Comparison of ENCODE assay signal across 11 cellular contexts in the genomic region with DNA sequence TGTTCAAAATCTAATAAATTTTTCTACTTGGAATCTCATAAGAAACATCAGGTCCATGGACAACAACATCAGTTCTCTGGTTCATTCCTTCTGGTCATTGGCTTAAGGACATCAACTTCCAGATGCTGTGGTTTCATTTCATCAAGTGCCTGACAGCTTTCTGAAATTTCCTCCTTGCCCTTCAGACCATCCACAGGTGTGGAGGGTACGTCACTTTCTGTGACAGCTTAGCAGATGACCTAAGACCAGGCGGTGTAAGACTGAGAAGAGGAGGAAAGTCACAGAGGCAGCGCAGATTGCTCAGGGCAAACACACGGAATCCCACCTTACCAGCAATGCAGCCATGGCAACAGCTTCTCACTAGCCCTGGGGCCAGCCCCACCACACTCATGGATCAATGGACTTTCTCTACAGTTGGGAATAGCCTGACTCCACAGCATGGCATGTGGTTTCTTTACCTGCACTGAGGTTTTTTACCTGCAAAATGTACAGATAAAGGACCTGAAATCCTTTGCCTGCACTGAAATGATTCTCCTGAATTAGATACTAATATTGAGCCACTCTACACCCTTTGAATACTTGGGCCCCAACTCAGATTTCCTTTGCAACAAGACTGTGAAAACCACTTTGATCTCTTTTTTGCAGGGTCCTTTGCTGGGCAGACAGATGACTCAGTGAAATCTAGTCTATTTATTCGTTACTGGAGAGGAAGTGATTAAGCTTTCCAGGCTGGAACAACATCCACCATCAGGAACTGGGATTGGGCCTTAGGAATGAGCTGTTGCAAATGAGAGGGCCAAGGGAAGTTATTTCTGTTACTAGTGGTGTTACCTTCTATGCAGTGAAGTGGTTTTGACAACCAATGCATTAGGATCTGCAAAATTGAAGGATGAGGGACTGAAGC. TPM values are rescaled to one million over a fixed set of nuclear protein-coding genes. Genes with fewer than 3 reads are reported as not detected.
A peak's percentile ranks its signal among the peaks of the same experiment; 100 is the strongest.
DNase-seq lines count a peak whose midpoint lies in the region; ATAC-seq and TF ChIP-seq lines count a peak whose summit lies in the region.
"Had no signal": no experiment of that assay in that cellular context is flagged by ENCODE, and none has a peak within 500 bp of the region (broad histone marks: within the 10 kb centered on the region; RNA-seq: fewer than 3 reads in every experiment).

No MANE protein-coding gene starts in this region.

- no peaks in the 10 kb centered on the region for H3K9me3 Mint-ChIP-seq in activated T-helper 17 cell treated with anti-CD3 and anti-CD28 coated beads, Interleukin-2, amount 50 U/mL, for 72 hours
- H3K9me3 Mint-ChIP-seq: central memory CD8-positive, alpha-beta T cell; T-cell had no signal

- DNase-seq in GM12864 (ENCODE audit: low read depth), result peak; percentile 49
- peak; percentile 58 for DNase-seq in HFF-Myc (ENCODE audit: extremely low read depth, low read depth)
- peak in 1 of 2 experiments; percentile 50 for DNase-seq in SJSA1 (ENCODE audit: low read depth in 1 of 2, low spot score in 2 of 2)
- peak; percentile 54 for DNase-seq in kidney glomerular epithelial cell (lab: John Stamatoyannopoulos, UW)
- no peak for DNase-seq in NCI-H526 (lab: John Stamatoyannopoulos, UW)
- DNase-seq in NCI-H345 (lab: John Stamatoyannopoulos, UW), result no peak
- no peak for DNase-seq in activated CD8-positive, alpha-beta memory T cell treated with anti-CD3 and anti-CD28 coated beads, Interleukin-2, amount 50 U/mL, for 4 hours

- no peak for ATAC-seq in activated T-helper 17 cell treated with anti-CD3 and anti-CD28 coated beads, Interleukin-2, amount 50 U/mL, for 72 hours (replicated peaks)

- peaks cover 29% of the 10 kb centered on the region for H3K36me3 ChIP-seq in SJSA1

- no peaks in the 10 kb centered on the region for H3K36me3 Mint-ChIP-seq in activated T-helper 17 cell treated with anti-CD3 and anti-CD28 coated beads, Interleukin-2, amount 50 U/mL, for 72 hours (ENCODE audit: low read depth)

- peaks cover 33% of the 10 kb centered on the region for H3K4me1 ChIP-seq in SJSA1 (replicated peaks)

- no peaks in the 10 kb centered on the region for H3K27me3 Mint-ChIP-seq in activated T-helper 17 cell treated with anti-CD3 and anti-CD28 coated beads, Interleukin-2, amount 50 U/mL, for 72 hours
- H3K27me3 Mint-ChIP-seq: central memory CD8-positive, alpha-beta T cell had no signal

- no peak for TF ChIP-seq CTCF in GM12864 (IDR thresholded peaks at IDR 0.05; ENCODE audit: low read depth, low read length, missing control alignments)
- TF ChIP-seq CTCF in HFF-Myc (IDR thresholded peaks at IDR 0.05; ENCODE audit: low read depth, low read length, missing control alignments), result no peak

- no peaks in the 10 kb centered on the region for H3K27me3 ChIP-seq in SJSA1 (replicated peaks)

- H3K4me3 Mint-ChIP-seq in activated T-helper 17 cell treated with anti-CD3 and anti-CD28 coated beads, Interleukin-2, amount 50 U/mL, for 72 hours, result no peak overlapping the region
- H3K4me3 Mint-ChIP-seq: central memory CD8-positive, alpha-beta T cell; naive thymus-derived CD8-positive, alpha-beta T cell; T-cell had no signal

- peaks cover 5% of the 10 kb centered on the region for H3K4me1 Mint-ChIP-seq in activated T-helper 17 cell treated with anti-CD3 and anti-CD28 coated beads, Interleukin-2, amount 50 U/mL, for 72 hours
- H3K4me1 Mint-ChIP-seq: central memory CD8-positive, alpha-beta T cell had no signal

- H3K9me3 ChIP-seq in SJSA1 (replicated peaks), result no peaks in the 10 kb centered on the region

- no peak overlapping the region for H3K4me3 ChIP-seq in GM12864 (ENCODE audit: low read depth, low read length)
- no peak overlapping the region for H3K4me3 ChIP-seq in HFF-Myc (replicated peaks; ENCODE audit: low read depth, low read length)
- no peak overlapping the region for H3K4me3 ChIP-seq in SJSA1

- H3K27ac Mint-ChIP-seq in activated T-helper 17 cell treated with anti-CD3 and anti-CD28 coated beads, Interleukin-2, amount 50 U/mL, for 72 hours, result no peak overlapping the region
- H3K27ac Mint-ChIP-seq: naive thymus-derived CD8-positive, alpha-beta T cell; T-cell had no signal

- peak overlapping the region; percentile 40 for H3K27ac ChIP-seq in SJSA1

RNA-seq across cellular contexts. Expression of a gene that starts 26.9 kb away (rescaled TPM):
- total RNA-seq in SJSA1 (2014; rRNA removed; shearing (Covaris generic)), result 13.6 and 22.1 TPM in 2 replicates
- total RNA-seq in activated T-helper 17 cell treated with anti-CD3 and anti-CD28 coated beads, Interleukin-2, amount 50 U/mL, for 72 hours, result 1 to 10 TPM in 1 of 2 donors, under 1 TPM in 1; 0.56 to 3.6 TPM

RNA-seq across cellular contexts. Expression of a gene that starts 30.8 kb away (rescaled TPM):
- total RNA-seq in SJSA1 (2014; rRNA removed; shearing (Covaris generic)), result 16.0 and 20.5 TPM in 2 replicates
- total RNA-seq in activated T-helper 17 cell treated with anti-CD3 and anti-CD28 coated beads, Interleukin-2, amount 50 U/mL, for 72 hours, result 10 to 100 TPM; 14.2 to 33.7 TPM

RNA-seq across cellular contexts. Expression of a gene that starts 50.4 kb away (rescaled TPM):
- total RNA-seq in SJSA1 (2014; rRNA removed; shearing (Covaris generic)), result 208 and 246 TPM in 2 replicates
- total RNA-seq in activated T-helper 17 cell treated with anti-CD3 and anti-CD28 coated beads, Interleukin-2, amount 50 U/mL, for 72 hours, result 10 to 100 TPM; 26.9 to 39.7 TPM

Comparison
In these comparisons a context has a peak if more than half of its experiments do, and no peak if none do; other contexts are left out.
1. DNase-seq: peak in GM12864 (single experiment), HFF-Myc (single experiment) and kidney glomerular epithelial cell (single experiment); none in NCI-H526 (0 of 2), NCI-H345 (single experiment) and activated CD8-positive, alpha-beta memory T cell treated with anti-CD3 and anti-CD28 coated beads, Interleukin-2, amount 50 U/mL, for 4 hours (single experiment).